In genomic region chr10:96280859-96281258, GRCh38 we compare ENCODE assay signal across 25 cellular contexts. TPM values are rescaled to one million over a fixed set of nuclear protein-coding genes. Genes with fewer than 3 reads are reported as not detected.
"Had no signal": no experiment of that assay in that cellular context is flagged by ENCODE, and none has a peak within 500 bp of the region (broad histone marks: within the 10 kb centered on the region; RNA-seq: fewer than 3 reads in every experiment).

No MANE protein-coding gene starts in this region.

- H3K36me3 Mint-ChIP-seq: activated CD8-positive, alpha-beta memory T cell treated with anti-CD3 and anti-CD28 coated beads, Interleukin-2, amount 10 ng/mL, durations not matched to agents 7 days and 5 days had no signal

- H3K36me3 ChIP-seq: colonic mucosa, right atrium auricular region, tibial nerve, vagina had no signal

- H3K4me1 ChIP-seq: tibial nerve, vagina had no signal

- FAIRE-seq: frontal cortex had no signal

- H3K27me3 ChIP-seq: body of pancreas, colonic mucosa, right atrium auricular region, tibial nerve, vagina had no signal

- H3K27me3 Mint-ChIP-seq: memory B cell, naive B cell, progenitor cell of endocrine pancreas had no signal

- H3K4me3 ChIP-seq: body of pancreas, colonic mucosa, mucosa of descending colon, right atrium auricular region, tibial nerve, vagina had no signal

- H3K27ac ChIP-seq: body of pancreas, colonic mucosa, right atrium auricular region, tibial nerve, vagina had no signal

- H3K9me3 ChIP-seq: body of pancreas, colonic mucosa, mucosa of descending colon, right atrium auricular region, tibial nerve, vagina had no signal

- H3K9me3 Mint-ChIP-seq: activated CD4-positive, alpha-beta memory T cell treated with anti-CD3 and anti-CD28 coated beads, Interleukin-2, amount 10 ng/mL, durations not matched to agents 7 days and 5 days; activated naive CD4-positive, alpha-beta T cell treated with anti-CD3 and anti-CD28 coated beads for 36 hours; activated T-cell treated with anti-CD3 and anti-CD28 coated beads, Interleukin-2, amount 50 U/mL, for 24 hours; endodermal cell; neural crest cell had no signal

- H3K4me3 Mint-ChIP-seq: activated CD4-positive, alpha-beta memory T cell treated with anti-CD3 and anti-CD28 coated beads, Interleukin-2, amount 10 ng/mL, durations not matched to agents 7 days and 5 days; activated CD8-positive, alpha-beta memory T cell treated with anti-CD3 and anti-CD28 coated beads, Interleukin-2, amount 10 ng/mL, durations not matched to agents 7 days and 5 days; activated naive CD4-positive, alpha-beta T cell treated with anti-CD3 and anti-CD28 coated beads for 36 hours; activated T-cell treated with anti-CD3 and anti-CD28 coated beads, Interleukin-2, amount 50 U/mL, for 24 hours; endodermal cell; memory B cell; naive B cell; neural crest cell had no signal

- DNase-seq: activated CD4-positive, alpha-beta memory T cell treated with anti-CD3 and anti-CD28 coated beads, Interleukin-2, amount 10 ng/mL, durations not matched to agents 7 days and 5 days; activated CD4-positive, alpha-beta T cell treated with anti-CD3 and anti-CD28 coated beads for 48 hours; activated CD4-positive, CD25-positive, alpha-beta regulatory T cell; activated CD8-positive, alpha-beta memory T cell treated with anti-CD3 and anti-CD28 coated beads, Interleukin-2, amount 10 ng/mL, durations not matched to agents 7 days and 5 days; activated naive CD4-positive, alpha-beta T cell treated with anti-CD3 and anti-CD28 coated beads for 36 hours; activated T-cell treated with anti-CD3 and anti-CD28 coated beads, Interleukin-2, amount 50 U/mL, for 24 hours; body of pancreas; central memory CD4-positive, alpha-beta T cell; colonic mucosa; endodermal cell; kidney glomerular epithelial cell; left ventricle myocardium superior; mucosa of descending colon; naive B cell; stimulated activated CD4-positive, alpha-beta T cell treated with anti-CD3 and anti-CD28 coated beads, Interleukin-2, amount 100 ng/mL, for 24 hours; stimulated activated naive CD8-positive, alpha-beta T cell treated with anti-CD3 and anti-CD28 coated beads, Interleukin-15, Interleukin-2, amounts not matched to agents 100 U/mL and 50 U/mL, for 24 hours had no signal

- ATAC-seq: activated CD8-positive, alpha-beta memory T cell treated with anti-CD3 and anti-CD28 coated beads, Interleukin-2, amount 10 ng/mL, durations not matched to agents 7 days and 5 days; body of pancreas; left ventricle myocardium superior; mucosa of descending colon; stimulated activated naive CD8-positive, alpha-beta T cell treated with anti-CD3 and anti-CD28 coated beads, Interleukin-15, Interleukin-2, amounts not matched to agents 100 U/mL and 50 U/mL, for 24 hours had no signal

- H3K27ac Mint-ChIP-seq: activated CD4-positive, alpha-beta memory T cell treated with anti-CD3 and anti-CD28 coated beads, Interleukin-2, amount 10 ng/mL, durations not matched to agents 7 days and 5 days; activated CD8-positive, alpha-beta memory T cell treated with anti-CD3 and anti-CD28 coated beads, Interleukin-2, amount 10 ng/mL, durations not matched to agents 7 days and 5 days; activated naive CD4-positive, alpha-beta T cell treated with anti-CD3 and anti-CD28 coated beads for 36 hours; activated T-cell treated with anti-CD3 and anti-CD28 coated beads, Interleukin-2, amount 50 U/mL, for 24 hours; endodermal cell; memory B cell; naive B cell; progenitor cell of endocrine pancreas had no signal

- H3K4me1 Mint-ChIP-seq: activated CD4-positive, alpha-beta memory T cell treated with anti-CD3 and anti-CD28 coated beads, Interleukin-2, amount 10 ng/mL, durations not matched to agents 7 days and 5 days; activated CD8-positive, alpha-beta memory T cell treated with anti-CD3 and anti-CD28 coated beads, Interleukin-2, amount 10 ng/mL, durations not matched to agents 7 days and 5 days; neural crest cell had no signal

RNA-seq across cellular contexts. Expression of gene BLNK, which starts 9.5 kb away (rescaled TPM):
- total RNA-seq: activated CD4-positive, alpha-beta memory T cell treated with anti-CD3 and anti-CD28 coated beads, Interleukin-2, amount 10 ng/mL, durations not matched to agents 7 days and 5 days; activated CD8-positive, alpha-beta memory T cell treated with anti-CD3 and anti-CD28 coated beads, Interleukin-2, amount 10 ng/mL, durations not matched to agents 7 days and 5 days; activated naive CD4-positive, alpha-beta T cell treated with anti-CD3 and anti-CD28 coated beads for 36 hours; endodermal cell; neural crest cell had no signal

RNA-seq across cellular contexts. Expression of gene DNTT, which starts 23.4 kb away (rescaled TPM):
- total RNA-seq: activated CD4-positive, alpha-beta memory T cell treated with anti-CD3 and anti-CD28 coated beads, Interleukin-2, amount 10 ng/mL, durations not matched to agents 7 days and 5 days; activated CD8-positive, alpha-beta memory T cell treated with anti-CD3 and anti-CD28 coated beads, Interleukin-2, amount 10 ng/mL, durations not matched to agents 7 days and 5 days; body of pancreas; colonic mucosa; endodermal cell; epithelial cell of proximal tubule; frontal cortex; left ventricle myocardium superior; mucosa of descending colon; neural crest cell; omental fat pad; progenitor cell of endocrine pancreas; right atrium auricular region; tibial nerve; vagina had no signal
